In genomic region chr6:109961666-109962065, GRCh38 we compare ENCODE assay signal across 19 cellular contexts. TPM values are rescaled to one million over a fixed set of nuclear protein-coding genes. Genes with fewer than 3 reads are reported as not detected.
A peak's percentile ranks its signal among the peaks of the same experiment; 100 is the strongest.
DNase-seq lines count a peak whose midpoint lies in the region; ATAC-seq and TF ChIP-seq lines count a peak whose summit lies in the region.
"Had no signal": no experiment of that assay in that cellular context is flagged by ENCODE, and none has a peak within 500 bp of the region (broad histone marks: within the 10 kb centered on the region; RNA-seq: fewer than 3 reads in every experiment).

No MANE protein-coding gene starts in this region.

- CTCF ChIA-PET in activated CD8-positive, alpha-beta T cell treated with anti-CD3 and anti-CD28 coated beads for 36 hours (lab: Charles Lee), result no interaction called here
- CTCF ChIA-PET in activated CD8-positive, alpha-beta T cell treated with anti-CD3 and anti-CD28 coated beads, Interleukin-2, amount 10 ng/mL, durations not matched to agents 7 days and 5 days (lab: Charles Lee), result no interaction called here
- CTCF ChIA-PET in naive thymus-derived CD4-positive, alpha-beta T cell (lab: Charles Lee), result no interaction called here

- H3K27me3 Mint-ChIP-seq in activated CD8-positive, alpha-beta T cell treated with anti-CD3 and anti-CD28 coated beads for 36 hours, result peaks cover 5% of the 10 kb centered on the region
- H3K27me3 Mint-ChIP-seq in activated CD8-positive, alpha-beta T cell treated with anti-CD3 and anti-CD28 coated beads, Interleukin-2, amount 10 ng/mL, durations not matched to agents 7 days and 5 days (ENCODE audit: low read depth), result peaks cover 3% of the 10 kb centered on the region
- peaks cover 0 to 26% (median 14%) of the 10 kb centered on the region in 5 donors for H3K27me3 Mint-ChIP-seq in naive thymus-derived CD4-positive, alpha-beta T cell

- H3K27ac ChIP-seq in naive thymus-derived CD4-positive, alpha-beta T cell (ENCODE audit: low read depth, low read length), result no peak overlapping the region
- H3K27ac ChIP-seq: heart right ventricle, ovary, SK-N-MC, upper lobe of left lung had no signal

- DNase-seq in activated CD8-positive, alpha-beta T cell treated with anti-CD3 and anti-CD28 coated beads for 36 hours, result peak; percentile 18
- no peak for DNase-seq in activated CD8-positive, alpha-beta T cell treated with anti-CD3 and anti-CD28 coated beads, Interleukin-2, amount 10 ng/mL, durations not matched to agents 7 days and 5 days
- peak; percentile 84 for DNase-seq in NCI-H226
- DNase-seq in choroid plexus epithelial cell (ENCODE audit: low read depth), result peak; percentile 35
- peak; percentile 5 for DNase-seq in stimulated activated naive CD8-positive, alpha-beta T cell treated with anti-CD3 and anti-CD28 coated beads, Interleukin-15, Interleukin-2, amounts not matched to agents 100 U/mL and 50 U/mL, for 24 hours
- DNase-seq in activated T-cell treated with anti-CD3 and anti-CD28 coated beads for 4 hours, result no peak
- DNase-seq in naive thymus-derived CD4-positive, alpha-beta T cell, result no peak
- DNase-seq: Caco-2, heart right ventricle, KG1, kidney glomerular epithelial cell, ovary had no signal

- TF ChIP-seq CTCF in activated CD8-positive, alpha-beta T cell treated with anti-CD3 and anti-CD28 coated beads for 36 hours (IDR thresholded peaks at IDR 0.05), result no peak
- no peak for TF ChIP-seq CTCF in choroid plexus epithelial cell (conservative IDR thresholded peaks at IDR 0.05; ENCODE audit: low read depth, low read length)

- H3K4me1 Mint-ChIP-seq in activated CD8-positive, alpha-beta T cell treated with anti-CD3 and anti-CD28 coated beads for 36 hours (ENCODE audit: low read depth), result no peaks in the 10 kb centered on the region
- no peaks in the 10 kb centered on the region for H3K4me1 Mint-ChIP-seq in activated CD8-positive, alpha-beta T cell treated with anti-CD3 and anti-CD28 coated beads, Interleukin-2, amount 10 ng/mL, durations not matched to agents 7 days and 5 days (ENCODE audit: low read depth)
- H3K4me1 Mint-ChIP-seq in naive thymus-derived CD4-positive, alpha-beta T cell, result no peaks in the 10 kb centered on the region
- H3K4me1 Mint-ChIP-seq: stimulated activated effector memory CD8-positive, alpha-beta T cell treated with anti-CD3 and anti-CD28 coated beads, Interleukin-12 subunit alpha, Interleukin-12 subunit beta, amount 100 ng/mL, for 72 hours had no signal

- H3K4me1 ChIP-seq in naive thymus-derived CD4-positive, alpha-beta T cell (ENCODE audit: control insufficient read depth in 2 of 2, insufficient read depth in 2 of 2, low read length in 2 of 2), result no peaks in the 10 kb centered on the region
- H3K4me1 ChIP-seq: Caco-2, heart right ventricle, upper lobe of left lung had no signal

- H3K9me3 ChIP-seq in naive thymus-derived CD4-positive, alpha-beta T cell (ENCODE audit: control insufficient read depth in 2 of 3, low read length in 3 of 3), result no peaks in the 10 kb centered on the region
- H3K9me3 ChIP-seq: ovary, upper lobe of left lung had no signal

- H3K4me3 Mint-ChIP-seq in activated CD8-positive, alpha-beta T cell treated with anti-CD3 and anti-CD28 coated beads for 36 hours, result no peak overlapping the region
- H3K4me3 Mint-ChIP-seq in activated CD8-positive, alpha-beta T cell treated with anti-CD3 and anti-CD28 coated beads, Interleukin-2, amount 10 ng/mL, durations not matched to agents 7 days and 5 days, result no peak overlapping the region
- H3K4me3 Mint-ChIP-seq in naive thymus-derived CD4-positive, alpha-beta T cell, result no peak overlapping the region
- H3K4me3 Mint-ChIP-seq: dendritic cell treated with granulocyte-macrophage colony-stimulating factor and Interleukin-4, amounts not matched to agents 40 ng/mL and 50 ng/mL, for 4 days; stimulated activated effector memory CD8-positive, alpha-beta T cell treated with anti-CD3 and anti-CD28 coated beads, Interleukin-12 subunit alpha, Interleukin-12 subunit beta, amount 100 ng/mL, for 72 hours had no signal

- intact Hi-C loops in activated CD8-positive, alpha-beta T cell treated with anti-CD3 and anti-CD28 coated beads for 36 hours (cut with micrococcal nuclease), result no loop called here
- intact Hi-C loops in naive thymus-derived CD4-positive, alpha-beta T cell (cut with micrococcal nuclease), result no loop called here

- no peak overlapping the region for H3K27ac Mint-ChIP-seq in activated CD8-positive, alpha-beta T cell treated with anti-CD3 and anti-CD28 coated beads for 36 hours
- no peak overlapping the region for H3K27ac Mint-ChIP-seq in activated CD8-positive, alpha-beta T cell treated with anti-CD3 and anti-CD28 coated beads, Interleukin-2, amount 10 ng/mL, durations not matched to agents 7 days and 5 days
- H3K27ac Mint-ChIP-seq in naive thymus-derived CD4-positive, alpha-beta T cell, result no peak overlapping the region
- H3K27ac Mint-ChIP-seq: dendritic cell treated with granulocyte-macrophage colony-stimulating factor and Interleukin-4, amounts not matched to agents 40 ng/mL and 50 ng/mL, for 4 days; stimulated activated effector memory CD8-positive, alpha-beta T cell treated with anti-CD3 and anti-CD28 coated beads, Interleukin-12 subunit alpha, Interleukin-12 subunit beta, amount 100 ng/mL, for 72 hours had no signal

- H3K36me3 ChIP-seq in naive thymus-derived CD4-positive, alpha-beta T cell (ENCODE audit: control insufficient read depth in 2 of 3, insufficient read depth in 3 of 3, low read length in 3 of 3), result no peaks in the 10 kb centered on the region
- H3K36me3 ChIP-seq: heart right ventricle, ovary, upper lobe of left lung had no signal

- H3K9me3 Mint-ChIP-seq in activated CD8-positive, alpha-beta T cell treated with anti-CD3 and anti-CD28 coated beads for 36 hours, result no peaks in the 10 kb centered on the region
- H3K9me3 Mint-ChIP-seq in activated CD8-positive, alpha-beta T cell treated with anti-CD3 and anti-CD28 coated beads, Interleukin-2, amount 10 ng/mL, durations not matched to agents 7 days and 5 days (ENCODE audit: insufficient read depth), result no peaks in the 10 kb centered on the region
- peaks cover 0 to 5% (median 0%) of the 10 kb centered on the region in 11 donors for H3K9me3 Mint-ChIP-seq in naive thymus-derived CD4-positive, alpha-beta T cell
- H3K9me3 Mint-ChIP-seq: dendritic cell treated with granulocyte-macrophage colony-stimulating factor and Interleukin-4, amounts not matched to agents 40 ng/mL and 50 ng/mL, for 4 days; stimulated activated effector memory CD8-positive, alpha-beta T cell treated with anti-CD3 and anti-CD28 coated beads, Interleukin-12 subunit alpha, Interleukin-12 subunit beta, amount 100 ng/mL, for 72 hours had no signal

- ATAC-seq in activated CD8-positive, alpha-beta T cell treated with anti-CD3 and anti-CD28 coated beads for 36 hours, result peak; percentile 74
- ATAC-seq in activated CD8-positive, alpha-beta T cell treated with anti-CD3 and anti-CD28 coated beads, Interleukin-2, amount 10 ng/mL, durations not matched to agents 7 days and 5 days, result no peak
- ATAC-seq in stimulated activated naive CD8-positive, alpha-beta T cell treated with anti-CD3 and anti-CD28 coated beads, Interleukin-15, Interleukin-2, amounts not matched to agents 100 U/mL and 50 U/mL, for 24 hours, result peak; percentile 72
- no peak for ATAC-seq in naive thymus-derived CD4-positive, alpha-beta T cell
- no peak for ATAC-seq in HG02884 (IDR thresholded peaks at IDR 0.05; ENCODE audit: unreplicated experiment)
- ATAC-seq: esophagus mucosa, heart right ventricle had no signal

- no peak overlapping the region for H3K4me3 ChIP-seq in choroid plexus epithelial cell (ENCODE audit: low read depth, low read length)
- H3K4me3 ChIP-seq in naive thymus-derived CD4-positive, alpha-beta T cell (ENCODE audit: low read length), result no peak overlapping the region
- H3K4me3 ChIP-seq: heart right ventricle, ovary, SK-N-MC, upper lobe of left lung had no signal

- no peaks in the 10 kb centered on the region for H3K27me3 ChIP-seq in naive thymus-derived CD4-positive, alpha-beta T cell (ENCODE audit: control insufficient read depth in 2 of 2, insufficient read depth in 2 of 2, low read length in 2 of 2)
- H3K27me3 ChIP-seq: ovary, upper lobe of left lung had no signal

- POLR2A ChIA-PET in activated CD8-positive, alpha-beta T cell treated with anti-CD3 and anti-CD28 coated beads for 36 hours (lab: Charles Lee), result no interaction called here
- POLR2A ChIA-PET in activated CD8-positive, alpha-beta T cell treated with anti-CD3 and anti-CD28 coated beads, Interleukin-2, amount 10 ng/mL, durations not matched to agents 7 days and 5 days (lab: Charles Lee), result no interaction called here
- POLR2A ChIA-PET in naive thymus-derived CD4-positive, alpha-beta T cell (lab: Charles Lee), result no interaction called here

- no peaks in the 10 kb centered on the region for H3K36me3 Mint-ChIP-seq in activated CD8-positive, alpha-beta T cell treated with anti-CD3 and anti-CD28 coated beads for 36 hours (ENCODE audit: low read depth)
- H3K36me3 Mint-ChIP-seq in activated CD8-positive, alpha-beta T cell treated with anti-CD3 and anti-CD28 coated beads, Interleukin-2, amount 10 ng/mL, durations not matched to agents 7 days and 5 days (ENCODE audit: low read depth), result no peaks in the 10 kb centered on the region
- no peaks in the 10 kb centered on the region for H3K36me3 Mint-ChIP-seq in naive thymus-derived CD4-positive, alpha-beta T cell
- H3K36me3 Mint-ChIP-seq: stimulated activated effector memory CD8-positive, alpha-beta T cell treated with anti-CD3 and anti-CD28 coated beads, Interleukin-12 subunit alpha, Interleukin-12 subunit beta, amount 100 ng/mL, for 72 hours had no signal

RNA-seq across cellular contexts. Expression of gene GPR6, which starts 16.4 kb away (rescaled TPM):
- not detected for total RNA-seq in activated CD8-positive, alpha-beta T cell treated with anti-CD3 and anti-CD28 coated beads for 36 hours
- total RNA-seq in activated CD8-positive, alpha-beta T cell treated with anti-CD3 and anti-CD28 coated beads, Interleukin-2, amount 10 ng/mL, durations not matched to agents 7 days and 5 days, result not detected
- not detected for total RNA-seq in naive thymus-derived CD4-positive, alpha-beta T cell
- not detected for polyA plus RNA-seq in naive thymus-derived CD4-positive, alpha-beta T cell
- total RNA-seq: Caco-2, esophagus mucosa, heart right ventricle, ovary, skeletal muscle tissue, upper lobe of left lung had no signal
- polyA plus RNA-seq: heart right ventricle, ovary had no signal

Comparison
In these comparisons a context has a peak if more than half of its experiments do, and no peak if none do; other contexts are left out.
1. ATAC-seq: peak in activated CD8-positive, alpha-beta T cell treated with anti-CD3 and anti-CD28 coated beads for 36 hours (single experiment) and stimulated activated naive CD8-positive, alpha-beta T cell treated with anti-CD3 and anti-CD28 coated beads, Interleukin-15, Interleukin-2, amounts not matched to agents 100 U/mL and 50 U/mL, for 24 hours (single experiment); none in activated CD8-positive, alpha-beta T cell treated with anti-CD3 and anti-CD28 coated beads, Interleukin-2, amount 10 ng/mL, durations not matched to agents 7 days and 5 days (single experiment), naive thymus-derived CD4-positive, alpha-beta T cell (single experiment) and HG02884 (single experiment).
2. DNase-seq: peak in activated CD8-positive, alpha-beta T cell treated with anti-CD3 and anti-CD28 coated beads for 36 hours (single experiment), NCI-H226 (single experiment), choroid plexus epithelial cell (single experiment) and stimulated activated naive CD8-positive, alpha-beta T cell treated with anti-CD3 and anti-CD28 coated beads, Interleukin-15, Interleukin-2, amounts not matched to agents 100 U/mL and 50 U/mL, for 24 hours (single experiment); none in activated CD8-positive, alpha-beta T cell treated with anti-CD3 and anti-CD28 coated beads, Interleukin-2, amount 10 ng/mL, durations not matched to agents 7 days and 5 days (single experiment), activated T-cell treated with anti-CD3 and anti-CD28 coated beads for 4 hours (single experiment) and naive thymus-derived CD4-positive, alpha-beta T cell (0 of 9).